Comparison of ENCODE assay signal across 28 cellular contexts in genomic region chr4:1080432-1080831, GRCh38. TPM values are rescaled to one million over a fixed set of nuclear protein-coding genes. Genes with fewer than 3 reads are reported as not detected.
"Had no signal": no experiment of that assay in that cellular context is flagged by ENCODE, and none has a peak within 500 bp of the region (broad histone marks: within the 10 kb centered on the region; RNA-seq: fewer than 3 reads in every experiment).

No MANE protein-coding gene starts in this region.

- DNase-seq: activated CD4-positive, alpha-beta T cell treated with anti-CD3 and anti-CD28 coated beads for 4 hours; activated CD4-positive, alpha-beta T cell treated with anti-CD3 and anti-CD28 coated beads, Interleukin-2, amount 50 U/mL, for 48 hours; activated CD8-positive, alpha-beta memory T cell treated with anti-CD3 and anti-CD28 coated beads for 24 hours; activated gamma-delta T cell; activated naive CD4-positive, alpha-beta T cell treated with anti-CD3 and anti-CD28 coated beads, Interleukin-2, amount 50 U/mL, for 16 hours; esophagus squamous epithelium; foreskin melanocyte; left ventricle myocardium inferior; naive B cell; nephron progenitor cell; pancreas; psoas muscle; sigmoid colon; small intestine; stimulated activated CD4-positive, alpha-beta T cell treated with anti-CD3 and anti-CD28 coated beads, Interleukin-4, amount 100 ng/mL, for 24 hours; T-cell; trophoblast cell had no signal

- H3K36me3 ChIP-seq: esophagus squamous epithelium, left ventricle myocardium inferior, pancreas, sigmoid colon, thoracic aorta had no signal

- H3K27ac Mint-ChIP-seq: activated T-helper 1 cell treated with anti-CD3 and anti-CD28 coated beads, Interleukin-12 subunit alpha, Interleukin-12 subunit beta, Interleukin-2, Interleukin-4 antibody, amounts not matched to agents 30 ng/mL and 10 ng/mL and 1 ng/mL, durations not matched to agents 14 hours and 24 hours and 36 hours; dendritic cell treated with granulocyte-macrophage colony-stimulating factor and Interleukin-4, amounts not matched to agents 40 ng/mL and 50 ng/mL, for 4 days; mesothelial cell of epicardium; nephron progenitor cell; stimulated activated naive CD8-positive, alpha-beta T cell treated with anti-CD3 and anti-CD28 coated beads, Interleukin-15, Interleukin-2, amounts not matched to agents 100 ng/mL and 50 ng/mL, for 24 hours; T-cell; T-helper 2 cell treated with Interferon-gamma antibody and Interleukin-4, amounts not matched to agents 5 μg/mL and 100 μg/mL, for 36 hours had no signal

- H3K9me3 ChIP-seq: esophagus squamous epithelium, left ventricle myocardium inferior, pancreas, psoas muscle, sigmoid colon, thoracic aorta had no signal

- ATAC-seq: pancreas; psoas muscle; stimulated activated effector memory CD8-positive, alpha-beta T cell treated with anti-CD3 and anti-CD28 coated beads, Interleukin-12 subunit alpha, Interleukin-12 subunit beta, amount 100 ng/mL, for 72 hours; T-cell had no signal

- H3K36me3 Mint-ChIP-seq: mesothelial cell of epicardium; naive B cell; stimulated activated effector memory CD8-positive, alpha-beta T cell treated with anti-CD3 and anti-CD28 coated beads, Interleukin-12 subunit alpha, Interleukin-12 subunit beta, amount 100 ng/mL, for 72 hours; T-cell had no signal

- H3K4me3 ChIP-seq: esophagus squamous epithelium, left ventricle myocardium inferior, lung, pancreas, psoas muscle, sigmoid colon, thoracic aorta had no signal

- H3K27ac ChIP-seq: epithelial cell of prostate, esophagus squamous epithelium, left ventricle myocardium inferior, pancreas, psoas muscle, sigmoid colon, thoracic aorta, VCaP had no signal

- H3K9me3 Mint-ChIP-seq: activated T-helper 1 cell treated with anti-CD3 and anti-CD28 coated beads, Interleukin-12 subunit alpha, Interleukin-12 subunit beta, Interleukin-2, Interleukin-4 antibody, amounts not matched to agents 30 ng/mL and 10 ng/mL and 1 ng/mL, durations not matched to agents 14 hours and 24 hours and 36 hours; central memory CD8-positive, alpha-beta T cell; dendritic cell treated with granulocyte-macrophage colony-stimulating factor and Interleukin-4, amounts not matched to agents 40 ng/mL and 50 ng/mL, for 4 days; mesothelial cell of epicardium; stimulated activated effector memory CD8-positive, alpha-beta T cell treated with anti-CD3 and anti-CD28 coated beads, Interleukin-12 subunit alpha, Interleukin-12 subunit beta, amount 100 ng/mL, for 72 hours; stimulated activated naive CD8-positive, alpha-beta T cell treated with anti-CD3 and anti-CD28 coated beads, Interleukin-15, Interleukin-2, amounts not matched to agents 100 ng/mL and 50 ng/mL, for 24 hours; T-cell; T-helper 2 cell treated with Interferon-gamma antibody and Interleukin-4, amounts not matched to agents 5 μg/mL and 100 μg/mL, for 36 hours had no signal

- H3K4me1 ChIP-seq: left ventricle myocardium inferior, psoas muscle, sigmoid colon had no signal

- H3K4me1 Mint-ChIP-seq: mesothelial cell of epicardium, nephron progenitor cell had no signal

- H3K27me3 ChIP-seq: pancreas had no signal

- H3K4me3 Mint-ChIP-seq: activated T-helper 1 cell treated with anti-CD3 and anti-CD28 coated beads, Interleukin-12 subunit alpha, Interleukin-12 subunit beta, Interleukin-2, Interleukin-4 antibody, amounts not matched to agents 30 ng/mL and 10 ng/mL and 1 ng/mL, durations not matched to agents 14 hours and 24 hours and 36 hours; central memory CD8-positive, alpha-beta T cell; dendritic cell treated with granulocyte-macrophage colony-stimulating factor and Interleukin-4, amounts not matched to agents 40 ng/mL and 50 ng/mL, for 4 days; mesothelial cell of epicardium; nephron progenitor cell; stimulated activated effector memory CD8-positive, alpha-beta T cell treated with anti-CD3 and anti-CD28 coated beads, Interleukin-12 subunit alpha, Interleukin-12 subunit beta, amount 100 ng/mL, for 72 hours; stimulated activated naive CD8-positive, alpha-beta T cell treated with anti-CD3 and anti-CD28 coated beads, Interleukin-15, Interleukin-2, amounts not matched to agents 100 ng/mL and 50 ng/mL, for 24 hours; T-cell; T-helper 2 cell treated with Interferon-gamma antibody and Interleukin-4, amounts not matched to agents 5 μg/mL and 100 μg/mL, for 36 hours had no signal

RNA-seq across cellular contexts. Expression of gene RNF212, which starts 32.9 kb away (rescaled TPM):
- total RNA-seq: left ventricle myocardium inferior had no signal
